In the genomic region with DNA sequence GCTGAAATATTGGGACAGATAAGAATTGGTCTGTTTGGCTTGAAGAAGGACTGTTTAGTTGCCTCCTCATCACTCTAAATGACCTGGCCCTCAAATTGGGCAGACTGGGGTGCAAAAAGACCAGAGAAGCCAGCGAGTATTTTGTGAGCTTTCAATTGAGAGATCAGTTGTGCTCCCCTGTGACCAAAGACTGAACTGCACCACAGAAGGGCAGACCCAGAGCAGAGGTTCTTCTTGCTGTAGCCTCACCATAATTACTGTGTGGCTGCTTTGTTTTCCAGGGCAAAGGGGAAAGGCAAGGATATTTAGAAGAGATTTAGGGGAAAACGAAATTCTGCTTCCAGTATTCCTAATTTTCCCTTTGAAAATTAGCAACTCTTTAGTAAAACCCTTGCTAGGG, we compare ENCODE assay signal across 8 cellular contexts.
DNase-seq lines count a peak whose midpoint lies in the region; ATAC-seq, FAIRE-seq and TF ChIP-seq lines count a peak whose summit lies in the region.

No MANE protein-coding gene starts in this region.

- H3K27ac ChIP-seq in tibial artery = no peak overlapping the region

- DNase-seq in activated CD4-positive, alpha-beta T cell treated with anti-CD3 and anti-CD28 coated beads, Interleukin-2, amount 50 U/mL, for 1 hour = peak; percentile 0
- DNase-seq in activated CD4-positive, alpha-beta T cell treated with anti-CD3 and anti-CD28 coated beads for 4 hours = no peak
- peak; percentile 47 for DNase-seq in NCI-H128 (lab: John Stamatoyannopoulos, UW; ENCODE audit: unreplicated experiment)
- DNase-seq in bronchial epithelial cell (ENCODE audit: low read depth) = peak; percentile 1
- DNase-seq in pons (ENCODE audit: low spot score) = peak; percentile 24
- DNase-seq in NCI-H446 treated with DMSO at 0.1 percent for 48 hours (lab: John Stamatoyannopoulos, UW) = no peak
- no peak for DNase-seq in tibial artery

- no peak for ATAC-seq in GM19463 (IDR thresholded peaks at IDR 0.05; ENCODE audit: unreplicated experiment)

- no peak overlapping the region for H3K4me3 ChIP-seq in bronchial epithelial cell (ENCODE audit: low read depth, low read length)
- H3K4me3 ChIP-seq in tibial artery = no peak overlapping the region

- no peak for FAIRE-seq in bronchial epithelial cell (lab: Jason Lieb, UNC)

- H3K27me3 ChIP-seq in bronchial epithelial cell (ENCODE audit: control insufficient read depth, insufficient read depth, low read length) (no peaks in the 10 kb centered on the region), tibial artery (no peaks in the 10 kb centered on the region)

- no peaks in the 10 kb centered on the region for H3K4me1 ChIP-seq in tibial artery

- no peaks in the 10 kb centered on the region for H3K9me3 ChIP-seq in tibial artery

- H3K36me3 ChIP-seq in bronchial epithelial cell (ENCODE audit: control insufficient read depth, insufficient read depth, low read length) (no peaks in the 10 kb centered on the region), tibial artery (no peaks in the 10 kb centered on the region)

- TF ChIP-seq CTCF in bronchial epithelial cell (IDR thresholded peaks at IDR 0.05; ENCODE audit: insufficient read depth, low read length, severe bottlenecking) (peak; percentile 42), tibial artery (IDR thresholded peaks at IDR 0.05) (peak in 1 of 2 experiments; percentile 26)

- intact Hi-C loops in tibial artery (cut with DNase I; ENCODE audit: low total_unique reads) = no loop called here

Comparison
In these comparisons a context has a peak if more than half of its experiments do, and no peak if none do; other contexts are left out.
1. DNase-seq: peak in activated CD4-positive, alpha-beta T cell treated with anti-CD3 and anti-CD28 coated beads, Interleukin-2, amount 50 U/mL, for 1 hour (single experiment), NCI-H128 (single experiment), bronchial epithelial cell (single experiment) and pons (single experiment); none in activated CD4-positive, alpha-beta T cell treated with anti-CD3 and anti-CD28 coated beads for 4 hours (0 of 2), NCI-H446 treated with DMSO at 0.1 percent for 48 hours (single experiment) and tibial artery (0 of 2).